9 cellular contexts compared by ENCODE assay signal in the genomic region with DNA sequence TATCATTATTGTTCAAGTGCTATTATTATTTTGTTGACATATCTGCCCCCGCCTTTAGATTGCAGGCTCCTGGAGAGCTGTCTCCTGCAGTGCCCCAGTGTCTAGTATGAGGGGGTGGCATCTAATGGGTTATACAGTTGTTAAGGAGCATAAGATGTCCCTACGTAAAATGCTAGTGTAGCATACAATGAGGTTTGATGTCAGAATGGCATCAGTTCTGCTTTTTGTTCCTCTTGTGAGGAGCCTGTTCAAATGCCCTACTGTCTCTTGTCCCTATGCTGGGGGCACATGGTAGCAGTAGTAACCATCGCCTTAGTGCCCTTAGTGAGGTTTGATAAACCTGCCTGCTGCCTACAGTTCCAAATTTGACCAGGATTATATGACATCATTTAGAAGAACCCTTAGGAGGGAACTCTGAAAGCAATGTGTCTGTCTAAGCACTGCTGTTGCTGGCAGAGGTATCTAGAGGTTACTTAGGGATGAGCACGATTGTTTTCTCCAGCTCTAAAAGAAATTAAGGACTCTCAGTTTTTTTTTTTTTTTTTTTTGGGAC. TPM values are rescaled to one million over a fixed set of nuclear protein-coding genes. Genes with fewer than 3 reads are reported as not detected.
A peak's percentile ranks its signal among the peaks of the same experiment; 100 is the strongest.
DNase-seq lines count a peak whose midpoint lies in the region; ATAC-seq, FAIRE-seq and TF ChIP-seq lines count a peak whose summit lies in the region.
"Had no signal": no experiment of that assay in that cellular context is flagged by ENCODE, and none has a peak within 500 bp of the region (broad histone marks: within the 10 kb centered on the region; RNA-seq: fewer than 3 reads in every experiment).

No MANE protein-coding gene starts in this region.

- intact Hi-C loops in testis (cut with DNase I; ENCODE audit: low total_unique reads) = no loop called here

- 66 to 86% methylated on average over 4 of the region's 4 CpGs for WGBS in testis, 2 donors

- peak overlapping the region; percentile 79 for H3K27ac Mint-ChIP-seq in activated naive CD8-positive, alpha-beta T cell treated with anti-CD3 and anti-CD28 coated beads for 36 hours
- H3K27ac Mint-ChIP-seq in endothelial cell (ENCODE audit: unreplicated experiment) = no peak overlapping the region

- no peaks in the 10 kb centered on the region for H3K36me3 ChIP-seq in testis (ENCODE audit: low read depth, missing control alignments)

- no peaks in the 10 kb centered on the region for H3K9me3 Mint-ChIP-seq in activated naive CD8-positive, alpha-beta T cell treated with anti-CD3 and anti-CD28 coated beads for 36 hours
- no peaks in the 10 kb centered on the region for H3K9me3 Mint-ChIP-seq in endothelial cell (ENCODE audit: unreplicated experiment)

- DNase-seq in GM12891 (ENCODE audit: insufficient read length, low spot score) (no peak), endothelial cell (ENCODE audit: low spot score) (no peak), NCI-H526 (lab: John Stamatoyannopoulos, UW) (no peak), hepatic stellate cell (ENCODE audit: low spot score) (no peak), testis (no peak)
- DNase-seq in activated naive CD8-positive, alpha-beta T cell treated with anti-CD3 and anti-CD28 coated beads for 36 hours = no peak

- peak; percentile 95 for FAIRE-seq in GM12891 (lab: Jason Lieb, UNC)
- FAIRE-seq: bronchial epithelial cell had no signal

- no peaks in the 10 kb centered on the region for H3K9me3 ChIP-seq in testis

- no peak for TF ChIP-seq CTCF in endothelial cell (IDR thresholded peaks at IDR 0.05; ENCODE audit: unreplicated experiment)
- no peak for TF ChIP-seq CTCF in testis (IDR thresholded peaks at IDR 0.05)

- H3K4me1 Mint-ChIP-seq in activated naive CD8-positive, alpha-beta T cell treated with anti-CD3 and anti-CD28 coated beads for 36 hours = peaks cover 40% of the 10 kb centered on the region
- no peaks in the 10 kb centered on the region for H3K4me1 Mint-ChIP-seq in endothelial cell (ENCODE audit: unreplicated experiment)

- no peak overlapping the region for H3K4me3 ChIP-seq in testis

- H3K4me3 Mint-ChIP-seq in activated naive CD8-positive, alpha-beta T cell treated with anti-CD3 and anti-CD28 coated beads for 36 hours = peak overlapping the region; percentile 33
- no peak overlapping the region for H3K4me3 Mint-ChIP-seq in endothelial cell (ENCODE audit: unreplicated experiment)

- ATAC-seq in GM19455 (IDR thresholded peaks at IDR 0.05; ENCODE audit: unreplicated experiment) (peak; percentile 52), HG03175 (IDR thresholded peaks at IDR 0.05; ENCODE audit: unreplicated experiment) (peak; percentile 64)

- H3K27ac ChIP-seq in testis = no peak overlapping the region

- peaks cover 14% of the 10 kb centered on the region for H3K36me3 Mint-ChIP-seq in activated naive CD8-positive, alpha-beta T cell treated with anti-CD3 and anti-CD28 coated beads for 36 hours
- no peaks in the 10 kb centered on the region for H3K36me3 Mint-ChIP-seq in endothelial cell (ENCODE audit: low read depth, unreplicated experiment)

- H3K4me1 ChIP-seq in testis = no peaks in the 10 kb centered on the region

- no peak for TF ChIP-seq POLR2A in GM12891 (IDR thresholded peaks at IDR 0.05; ENCODE audit: low read depth, low read length)
- no peak for TF ChIP-seq POLR2A in testis (IDR thresholded peaks at IDR 0.05)

- H3K27me3 ChIP-seq in testis = no peaks in the 10 kb centered on the region

- no peaks in the 10 kb centered on the region for H3K27me3 Mint-ChIP-seq in activated naive CD8-positive, alpha-beta T cell treated with anti-CD3 and anti-CD28 coated beads for 36 hours
- no peaks in the 10 kb centered on the region for H3K27me3 Mint-ChIP-seq in endothelial cell (ENCODE audit: unreplicated experiment)

TF ChIP-seq in GM12891, 5 proteins besides CTCF, POLR2A, EP300 and RAD21:
- TF ChIP-seq POU2F2 (IDR thresholded peaks at IDR 0.05; ENCODE audit: low read depth, low read length) = no peak
- peak; percentile 97 for TF ChIP-seq SPI1 (IDR thresholded peaks at IDR 0.05; ENCODE audit: low read depth, low read length)

RNA-seq across cellular contexts. Expression of a gene that starts 9.7 kb away (rescaled TPM):
- polyA plus RNA-seq in GM12891 (2012; ENCODE audit: low read depth, missing spikeins) = 57.6 TPM
- total RNA-seq in activated naive CD8-positive, alpha-beta T cell treated with anti-CD3 and anti-CD28 coated beads for 36 hours = 100 to 1,000 TPM; 143 to 156 TPM
- total RNA-seq in endothelial cell (ENCODE audit: unreplicated experiment) (42.8 TPM), testis (100 to 1,000 TPM; 156 to 266 TPM)
- 405 TPM for polyA plus RNA-seq in testis (ENCODE audit: insufficient read depth, low read depth, low replicate concordance)

RNA-seq across cellular contexts. Expression of a gene that starts 46.2 kb away (rescaled TPM):
- 15.2 TPM for polyA plus RNA-seq in GM12891 (2012; ENCODE audit: low read depth, missing spikeins)
- total RNA-seq in activated naive CD8-positive, alpha-beta T cell treated with anti-CD3 and anti-CD28 coated beads for 36 hours = 10 to 100 TPM; 50.6 to 51.5 TPM
- total RNA-seq in endothelial cell (ENCODE audit: unreplicated experiment) (43.4 TPM), testis (10 to 100 TPM; 37.6 to 43.8 TPM)
- polyA plus RNA-seq in testis (ENCODE audit: insufficient read depth, low read depth, low replicate concordance) = 47.0 TPM
